In genomic region chr7:23470290-23471089, GRCh38 we compare ENCODE assay signal across 1 cellular context.
TF ChIP-seq lines count a peak whose summit lies in the region.

Gene IGF2BP3 (minus strand): TSS chr7:23470491. CDS start chr7:23470110, 381 bp downstream.

TF ChIP-seq in HEK293, 187 proteins besides CTCF, POLR2A, EP300 and RAD21 (continued from another document and continues in another):
- TF ChIP-seq, protein P1, sequence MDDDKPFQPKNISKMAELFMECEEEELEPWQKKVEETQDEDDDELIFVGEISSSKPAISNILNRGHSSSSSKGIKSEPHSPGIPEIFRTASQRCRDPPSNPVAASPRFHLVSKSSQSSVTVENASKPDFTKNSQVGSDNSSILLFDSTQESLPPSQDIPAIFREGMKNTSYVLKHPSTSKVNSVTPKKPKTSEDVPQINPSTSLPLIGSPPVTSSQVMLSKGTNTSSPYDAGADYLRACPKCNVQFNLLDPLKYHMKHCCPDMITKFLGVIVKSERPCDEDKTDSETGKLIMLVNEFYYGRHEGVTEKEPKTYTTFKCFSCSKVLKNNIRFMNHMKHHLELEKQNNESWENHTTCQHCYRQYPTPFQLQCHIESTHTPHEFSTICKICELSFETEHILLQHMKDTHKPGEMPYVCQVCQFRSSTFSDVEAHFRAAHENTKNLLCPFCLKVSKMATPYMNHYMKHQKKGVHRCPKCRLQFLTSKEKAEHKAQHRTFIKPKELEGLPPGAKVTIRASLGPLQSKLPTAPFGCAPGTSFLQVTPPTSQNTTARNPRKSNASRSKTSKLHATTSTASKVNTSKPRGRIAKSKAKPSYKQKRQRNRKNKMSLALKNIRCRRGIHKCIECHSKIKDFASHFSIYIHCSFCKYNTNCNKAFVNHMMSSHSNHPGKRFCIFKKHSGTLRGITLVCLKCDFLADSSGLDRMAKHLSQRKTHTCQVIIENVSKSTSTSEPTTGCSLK (tag by site-specific recombination; IDR thresholded peaks at IDR 0.05) = no peak
- TF ChIP-seq ZNF266 (tag by site-specific recombination; IDR thresholded peaks at IDR 0.05; ENCODE audit: low read depth) (no peak), ZXDB (tag by site-specific recombination; IDR thresholded peaks at IDR 0.05) (peak; percentile 97), ZNF664 (tag by site-specific recombination; IDR thresholded peaks at IDR 0.05) (0 out of 2 replicates have a peak, but pooled peaks have one; percentile 26), ZNF843 (tag by site-specific recombination; IDR thresholded peaks at IDR 0.05) (peak; percentile 92), HIC1 (tag by site-specific recombination; IDR thresholded peaks at IDR 0.05) (peak; percentile 93), ZNF433 (tag by site-specific recombination; IDR thresholded peaks at IDR 0.05; ENCODE audit: low read depth) (no peak), ZNF426 (tag by site-specific recombination; IDR thresholded peaks at IDR 0.05) (no peak), ZNF623 (tag by site-specific recombination; IDR thresholded peaks at IDR 0.05) (no peak), ZNF132 (tag by site-specific recombination; IDR thresholded peaks at IDR 0.05; ENCODE audit: borderline replicate concordance) (no peak), ZNF133 (tag by site-specific recombination; IDR thresholded peaks at IDR 0.05) (no peak), ZNF239 (tag by site-specific recombination; IDR thresholded peaks at IDR 0.05) (no peak), INSM2 (tag by site-specific recombination; IDR thresholded peaks at IDR 0.05) (peak; percentile 94), ZNF473 (tag by site-specific recombination; IDR thresholded peaks at IDR 0.05) (no peak), MZF1 (tag by site-specific recombination; IDR thresholded peaks at IDR 0.05; ENCODE audit: borderline replicate concordance) (peak; percentile 85; the same call in 1 of the 2 replicates), ZNF280D (tag by site-specific recombination; IDR thresholded peaks at IDR 0.05) (no peak), RBAK (tag by site-specific recombination; IDR thresholded peaks at IDR 0.05) (no peak), ZNF48 (tag by site-specific recombination; IDR thresholded peaks at IDR 0.05) (no peak), ZNF768 (tag by site-specific recombination; IDR thresholded peaks at IDR 0.05) (no peak), ZNF416 (tag by site-specific recombination; IDR thresholded peaks at IDR 0.05) (no peak), ZFP3 (tag by site-specific recombination; IDR thresholded peaks at IDR 0.05; ENCODE audit: low read depth) (no peak), ZNF792 (tag by site-specific recombination; IDR thresholded peaks at IDR 0.05) (no peak), BCL6B (tag by site-specific recombination; IDR thresholded peaks at IDR 0.05) (no peak), ZNF558 (tag by site-specific recombination; IDR thresholded peaks at IDR 0.05) (peak; percentile 61), ZNF23 (tag by site-specific recombination; IDR thresholded peaks at IDR 0.05; ENCODE audit: borderline replicate concordance) (no peak), GLI4 (tag by site-specific recombination; IDR thresholded peaks at IDR 0.05) (no peak), GLIS1 (tag by site-specific recombination; IDR thresholded peaks at IDR 0.05) (no peak; the same call in 1 of the 2 replicates), ZNF16 (tag by site-specific recombination; IDR thresholded peaks at IDR 0.05; ENCODE audit: low read depth) (no peak), ZNF529 (tag by site-specific recombination; IDR thresholded peaks at IDR 0.05; ENCODE audit: insufficient replicate concordance) (no peak), ZNF660 (tag by site-specific recombination; IDR thresholded peaks at IDR 0.05) (peak; percentile 65; the same call in 1 of the 2 replicates), KLF16 (tag by site-specific recombination; IDR thresholded peaks at IDR 0.05) (peak; percentile 92), ZNF654 (tag by site-specific recombination; IDR thresholded peaks at IDR 0.05; ENCODE audit: low read depth) (no peak), ZNF335 (tag by site-specific recombination; conservative IDR thresholded peaks at IDR 0.05) (peak; percentile 79), GFI1B (tag by site-specific recombination; IDR thresholded peaks at IDR 0.05) (peak; percentile 99)
- TF ChIP-seq, protein P2, sequence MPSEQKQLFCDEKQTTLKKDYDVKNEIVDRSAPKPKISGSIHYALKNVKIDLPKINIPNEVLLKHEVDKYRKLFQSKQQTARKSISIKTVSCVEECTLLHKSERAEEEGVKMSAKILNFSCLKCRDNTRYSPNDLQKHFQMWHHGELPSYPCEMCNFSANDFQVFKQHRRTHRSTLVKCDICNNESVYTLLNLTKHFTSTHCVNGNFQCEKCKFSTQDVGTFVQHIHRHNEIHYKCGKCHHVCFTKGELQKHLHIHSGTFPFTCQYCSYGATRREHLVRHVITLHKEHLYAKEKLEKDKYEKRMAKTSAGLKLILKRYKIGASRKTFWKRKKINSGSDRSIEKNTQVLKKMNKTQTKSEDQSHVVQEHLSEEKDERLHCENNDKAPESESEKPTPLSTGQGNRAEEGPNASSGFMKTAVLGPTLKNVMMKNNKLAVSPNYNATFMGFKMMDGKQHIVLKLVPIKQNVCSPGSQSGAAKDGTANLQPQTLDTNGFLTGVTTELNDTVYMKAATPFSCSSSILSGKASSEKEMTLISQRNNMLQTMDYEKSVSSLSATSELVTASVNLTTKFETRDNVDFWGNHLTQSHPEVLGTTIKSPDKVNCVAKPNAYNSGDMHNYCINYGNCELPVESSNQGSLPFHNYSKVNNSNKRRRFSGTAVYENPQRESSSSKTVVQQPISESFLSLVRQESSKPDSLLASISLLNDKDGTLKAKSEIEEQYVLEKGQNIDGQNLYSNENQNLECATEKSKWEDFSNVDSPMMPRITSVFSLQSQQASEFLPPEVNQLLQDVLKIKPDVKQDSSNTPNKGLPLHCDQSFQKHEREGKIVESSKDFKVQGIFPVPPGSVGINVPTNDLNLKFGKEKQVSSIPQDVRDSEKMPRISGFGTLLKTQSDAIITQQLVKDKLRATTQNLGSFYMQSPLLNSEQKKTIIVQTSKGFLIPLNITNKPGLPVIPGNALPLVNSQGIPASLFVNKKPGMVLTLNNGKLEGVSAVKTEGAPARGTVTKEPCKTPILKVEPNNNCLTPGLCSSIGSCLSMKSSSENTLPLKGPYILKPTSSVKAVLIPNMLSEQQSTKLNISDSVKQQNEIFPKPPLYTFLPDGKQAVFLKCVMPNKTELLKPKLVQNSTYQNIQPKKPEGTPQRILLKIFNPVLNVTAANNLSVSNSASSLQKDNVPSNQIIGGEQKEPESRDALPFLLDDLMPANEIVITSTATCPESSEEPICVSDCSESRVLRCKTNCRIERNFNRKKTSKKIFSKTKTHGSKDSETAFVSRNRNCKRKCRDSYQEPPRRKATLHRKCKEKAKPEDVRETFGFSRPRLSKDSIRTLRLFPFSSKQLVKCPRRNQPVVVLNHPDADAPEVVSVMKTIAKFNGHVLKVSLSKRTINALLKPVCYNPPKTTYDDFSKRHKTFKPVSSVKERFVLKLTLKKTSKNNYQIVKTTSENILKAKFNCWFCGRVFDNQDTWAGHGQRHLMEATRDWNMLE (tag by site-specific recombination; conservative IDR thresholded peaks at IDR 0.05; ENCODE audit: low read depth) = peak; percentile 23; the same call in 1 of the 2 replicates
- TF ChIP-seq, protein P3, sequence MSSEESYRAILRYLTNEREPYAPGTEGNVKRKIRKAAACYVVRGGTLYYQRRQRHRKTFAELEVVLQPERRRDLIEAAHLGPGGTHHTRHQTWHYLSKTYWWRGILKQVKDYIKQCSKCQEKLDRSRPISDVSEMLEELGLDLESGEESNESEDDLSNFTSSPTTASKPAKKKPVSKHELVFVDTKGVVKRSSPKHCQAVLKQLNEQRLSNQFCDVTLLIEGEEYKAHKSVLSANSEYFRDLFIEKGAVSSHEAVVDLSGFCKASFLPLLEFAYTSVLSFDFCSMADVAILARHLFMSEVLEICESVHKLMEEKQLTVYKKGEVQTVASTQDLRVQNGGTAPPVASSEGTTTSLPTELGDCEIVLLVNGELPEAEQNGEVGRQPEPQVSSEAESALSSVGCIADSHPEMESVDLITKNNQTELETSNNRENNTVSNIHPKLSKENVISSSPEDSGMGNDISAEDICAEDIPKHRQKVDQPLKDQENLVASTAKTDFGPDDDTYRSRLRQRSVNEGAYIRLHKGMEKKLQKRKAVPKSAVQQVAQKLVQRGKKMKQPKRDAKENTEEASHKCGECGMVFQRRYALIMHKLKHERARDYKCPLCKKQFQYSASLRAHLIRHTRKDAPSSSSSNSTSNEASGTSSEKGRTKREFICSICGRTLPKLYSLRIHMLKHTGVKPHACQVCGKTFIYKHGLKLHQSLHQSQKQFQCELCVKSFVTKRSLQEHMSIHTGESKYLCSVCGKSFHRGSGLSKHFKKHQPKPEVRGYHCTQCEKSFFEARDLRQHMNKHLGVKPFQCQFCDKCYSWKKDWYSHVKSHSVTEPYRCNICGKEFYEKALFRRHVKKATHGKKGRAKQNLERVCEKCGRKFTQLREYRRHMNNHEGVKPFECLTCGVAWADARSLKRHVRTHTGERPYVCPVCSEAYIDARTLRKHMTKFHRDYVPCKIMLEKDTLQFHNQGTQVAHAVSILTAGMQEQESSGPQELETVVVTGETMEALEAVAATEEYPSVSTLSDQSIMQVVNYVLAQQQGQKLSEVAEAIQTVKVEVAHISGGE (tag by site-specific recombination; conservative IDR thresholded peaks at IDR 0.05; ENCODE audit: low read depth) = peak; percentile 44
- TF ChIP-seq, protein P4, sequence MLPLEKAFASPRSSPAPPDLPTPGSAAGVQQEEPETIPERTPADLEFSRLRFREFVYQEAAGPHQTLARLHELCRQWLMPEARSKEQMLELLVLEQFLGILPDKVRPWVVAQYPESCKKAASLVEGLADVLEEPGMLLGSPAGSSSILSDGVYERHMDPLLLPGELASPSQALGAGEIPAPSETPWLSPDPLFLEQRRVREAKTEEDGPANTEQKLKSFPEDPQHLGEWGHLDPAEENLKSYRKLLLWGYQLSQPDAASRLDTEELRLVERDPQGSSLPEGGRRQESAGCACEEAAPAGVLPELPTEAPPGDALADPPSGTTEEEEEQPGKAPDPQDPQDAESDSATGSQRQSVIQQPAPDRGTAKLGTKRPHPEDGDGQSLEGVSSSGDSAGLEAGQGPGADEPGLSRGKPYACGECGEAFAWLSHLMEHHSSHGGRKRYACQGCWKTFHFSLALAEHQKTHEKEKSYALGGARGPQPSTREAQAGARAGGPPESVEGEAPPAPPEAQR (tag by site-specific recombination; IDR thresholded peaks at IDR 0.05) = no peak
- TF ChIP-seq, protein P5, sequence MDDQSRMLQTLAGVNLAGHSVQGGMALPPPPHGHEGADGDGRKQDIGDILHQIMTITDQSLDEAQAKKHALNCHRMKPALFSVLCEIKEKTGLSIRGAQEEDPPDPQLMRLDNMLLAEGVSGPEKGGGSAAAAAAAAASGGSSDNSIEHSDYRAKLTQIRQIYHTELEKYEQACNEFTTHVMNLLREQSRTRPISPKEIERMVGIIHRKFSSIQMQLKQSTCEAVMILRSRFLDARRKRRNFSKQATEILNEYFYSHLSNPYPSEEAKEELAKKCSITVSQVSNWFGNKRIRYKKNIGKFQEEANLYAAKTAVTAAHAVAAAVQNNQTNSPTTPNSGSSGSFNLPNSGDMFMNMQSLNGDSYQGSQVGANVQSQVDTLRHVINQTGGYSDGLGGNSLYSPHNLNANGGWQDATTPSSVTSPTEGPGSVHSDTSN (CRISPR knock-in tag; IDR thresholded peaks at IDR 0.05) = no peak
